Comparison of ENCODE assay signal across 7 cellular contexts in genomic region chr20:63686492-63687321, GRCh38. TPM values are rescaled to one million over a fixed set of nuclear protein-coding genes. Genes with fewer than 3 reads are reported as not detected.
DNase-seq lines count a peak whose midpoint lies in the region; ATAC-seq and TF ChIP-seq lines count a peak whose summit lies in the region.
"Had no signal": no experiment of that assay in that cellular context is flagged by ENCODE, and none has a peak within 500 bp of the region (broad histone marks: within the 10 kb centered on the region; RNA-seq: fewer than 3 reads in every experiment).

No MANE protein-coding gene starts in this region.

- H3K36me3 Mint-ChIP-seq in T-helper 17 cell (ENCODE audit: low read depth), result no peaks in the 10 kb centered on the region
- H3K36me3 Mint-ChIP-seq: brain had no signal

- no peaks in the 10 kb centered on the region for H3K36me3 ChIP-seq in cardiac muscle cell

- H3K27me3 Mint-ChIP-seq in T-helper 17 cell, result no peaks in the 10 kb centered on the region
- H3K27me3 Mint-ChIP-seq: brain had no signal

- peaks cover 7% of the 10 kb centered on the region for H3K4me1 ChIP-seq in cardiac muscle cell (ENCODE audit: low read depth)

- no peaks in the 10 kb centered on the region for H3K27me3 ChIP-seq in cardiac muscle cell

- peaks cover 2% of the 10 kb centered on the region for H3K4me1 Mint-ChIP-seq in T-helper 17 cell
- H3K4me1 Mint-ChIP-seq: brain had no signal

- ATAC-seq in T-helper 17 cell (peak; percentile 57), GM21447 (IDR thresholded peaks at IDR 0.05; ENCODE audit: unreplicated experiment) (no peak)

- no peak overlapping the region for H3K4me3 ChIP-seq in cardiac muscle cell

- H3K27ac Mint-ChIP-seq in T-helper 17 cell, result peak overlapping the region; percentile 34

- H3K4me3 Mint-ChIP-seq in T-helper 17 cell, result peak overlapping the region; percentile 36
- H3K4me3 Mint-ChIP-seq: brain had no signal

- peak overlapping the region; percentile 44 for H3K27ac ChIP-seq in cardiac muscle cell

- H3K9me3 ChIP-seq in T-helper 17 cell (ENCODE audit: control insufficient read depth, low read length, poor library complexity, severe bottlenecking) (no peaks in the 10 kb centered on the region), cardiac muscle cell (ENCODE audit: low read depth) (no peaks in the 10 kb centered on the region)

- TF ChIP-seq CTCF in cardiac muscle cell (IDR thresholded peaks at IDR 0.05; ENCODE audit: low read depth, low read length), result no peak

- no peak for DNase-seq in T-helper 17 cell
- DNase-seq in cardiac muscle cell (ENCODE audit: low read depth in 1 of 2, low spot score in 1 of 2), result peak; percentile 49 to 89
- DNase-seq in stimulated activated CD4-positive, alpha-beta T cell treated with anti-CD3 and anti-CD28 coated beads, TNF-alpha, amount 100 ng/mL, for 48 hours (ENCODE audit: low read depth in 3 of 3), result peak in 2 of 3 donors; percentile 51 to 53
- no peak for DNase-seq in SW 1271 (lab: John Stamatoyannopoulos, UW)
- no peak for DNase-seq in NCI-H524 treated with DMSO at 0.1 percent for 48 hours (lab: John Stamatoyannopoulos, UW)

RNA-seq across cellular contexts. Expression of gene TNFRSF6B, which starts 9.7 kb away (rescaled TPM):
- total RNA-seq in T-helper 17 cell (not detected), cardiac muscle cell (9.5 and 10.3 TPM in 2 replicates)
- polyA plus RNA-seq in cardiac muscle cell, result 3.3 and 4.9 TPM in 2 replicates

RNA-seq across cellular contexts. Expression of gene ARFRP1, which starts 21.1 kb away (rescaled TPM):
- total RNA-seq in T-helper 17 cell (10 to 100 TPM; 44.0 to 53.2 TPM), cardiac muscle cell (46.1 and 61.3 TPM in 2 replicates)
- 75.0 and 85.1 TPM in 2 replicates for polyA plus RNA-seq in cardiac muscle cell

RNA-seq across cellular contexts. Expression of gene ZGPAT, which starts 21.1 kb away (rescaled TPM):
- total RNA-seq in T-helper 17 cell (10 to 100 TPM; 35.0 to 39.8 TPM), cardiac muscle cell (36.3 and 48.8 TPM in 2 replicates)
- 30.0 and 37.5 TPM in 2 replicates for polyA plus RNA-seq in cardiac muscle cell

RNA-seq across cellular contexts. Expression of gene RTEL1, which starts 28.6 kb away (rescaled TPM):
- total RNA-seq in T-helper 17 cell (10 to 100 TPM; 30.7 to 35.0 TPM), cardiac muscle cell (14.9 TPM in 2 replicates)
- polyA plus RNA-seq in cardiac muscle cell, result 14.8 and 15.8 TPM in 2 replicates

RNA-seq across cellular contexts. Expression of gene STMN3, which starts 33.5 kb away (rescaled TPM):
- total RNA-seq in T-helper 17 cell, result 10 to 100 TPM; 51.0 to 67.4 TPM
- 6.6 and 18.4 TPM in 2 replicates for total RNA-seq in cardiac muscle cell
- polyA plus RNA-seq in cardiac muscle cell, result 5.7 and 9.9 TPM in 2 replicates

Comparison
In these comparisons a context has a peak if more than half of its experiments do, and no peak if none do; other contexts are left out.
1. DNase-seq: peak in cardiac muscle cell (2 of 2) and stimulated activated CD4-positive, alpha-beta T cell treated with anti-CD3 and anti-CD28 coated beads, TNF-alpha, amount 100 ng/mL, for 48 hours (2 of 3); none in T-helper 17 cell (0 of 3), SW 1271 (0 of 2) and NCI-H524 treated with DMSO at 0.1 percent for 48 hours (single experiment).